Comparison of ENCODE assay signal across 1 cellular context in the genomic region with DNA sequence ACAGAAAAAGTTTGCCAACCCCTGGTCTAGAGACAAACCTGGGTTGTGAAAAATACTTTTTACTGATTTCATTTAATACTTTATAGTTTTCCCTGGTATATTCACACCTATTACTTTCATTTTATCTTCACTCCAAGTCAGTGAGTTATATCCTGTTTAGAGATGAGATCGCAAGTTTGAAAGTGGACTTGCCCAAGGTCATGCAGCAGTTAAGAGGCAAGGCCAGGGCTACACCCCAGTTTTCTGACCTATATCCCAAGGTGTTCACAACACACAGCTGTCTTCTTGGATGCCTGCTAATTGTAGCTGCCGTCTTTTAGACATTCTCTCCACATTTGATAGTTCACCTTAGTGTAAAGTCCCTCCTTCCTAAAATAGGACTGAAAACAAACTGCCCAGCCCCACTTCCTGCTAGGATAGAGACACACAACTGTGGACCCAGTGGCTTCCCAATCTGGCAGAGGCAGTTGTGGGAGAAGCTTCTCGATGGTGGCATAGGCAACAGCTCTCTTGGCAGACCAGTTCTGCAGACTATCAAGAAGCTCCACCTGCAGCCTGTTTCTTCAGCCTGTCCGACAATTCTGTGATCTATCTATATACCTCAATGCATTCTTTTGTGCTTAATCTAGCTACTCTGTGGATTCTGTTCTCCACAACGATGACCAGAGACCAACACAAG.
TF ChIP-seq lines count a peak whose summit lies in the region.

No MANE protein-coding gene starts in this region.

TF ChIP-seq in HEK293, 187 proteins besides CTCF, POLR2A, EP300 and RAD21 (continued from another document):
- TF ChIP-seq, protein P1, sequence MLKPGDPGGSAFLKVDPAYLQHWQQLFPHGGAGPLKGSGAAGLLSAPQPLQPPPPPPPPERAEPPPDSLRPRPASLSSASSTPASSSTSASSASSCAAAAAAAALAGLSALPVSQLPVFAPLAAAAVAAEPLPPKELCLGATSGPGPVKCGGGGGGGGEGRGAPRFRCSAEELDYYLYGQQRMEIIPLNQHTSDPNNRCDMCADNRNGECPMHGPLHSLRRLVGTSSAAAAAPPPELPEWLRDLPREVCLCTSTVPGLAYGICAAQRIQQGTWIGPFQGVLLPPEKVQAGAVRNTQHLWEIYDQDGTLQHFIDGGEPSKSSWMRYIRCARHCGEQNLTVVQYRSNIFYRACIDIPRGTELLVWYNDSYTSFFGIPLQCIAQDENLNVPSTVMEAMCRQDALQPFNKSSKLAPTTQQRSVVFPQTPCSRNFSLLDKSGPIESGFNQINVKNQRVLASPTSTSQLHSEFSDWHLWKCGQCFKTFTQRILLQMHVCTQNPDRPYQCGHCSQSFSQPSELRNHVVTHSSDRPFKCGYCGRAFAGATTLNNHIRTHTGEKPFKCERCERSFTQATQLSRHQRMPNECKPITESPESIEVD (tag by site-specific recombination; IDR thresholded peaks at IDR 0.05) = no peak
- TF ChIP-seq ZBTB7A (tag by site-specific recombination; IDR thresholded peaks at IDR 0.05; ENCODE audit: low read depth) (no peak), ZNF350 (tag by site-specific recombination; IDR thresholded peaks at IDR 0.05) (no peak)
- TF ChIP-seq, protein P2, sequence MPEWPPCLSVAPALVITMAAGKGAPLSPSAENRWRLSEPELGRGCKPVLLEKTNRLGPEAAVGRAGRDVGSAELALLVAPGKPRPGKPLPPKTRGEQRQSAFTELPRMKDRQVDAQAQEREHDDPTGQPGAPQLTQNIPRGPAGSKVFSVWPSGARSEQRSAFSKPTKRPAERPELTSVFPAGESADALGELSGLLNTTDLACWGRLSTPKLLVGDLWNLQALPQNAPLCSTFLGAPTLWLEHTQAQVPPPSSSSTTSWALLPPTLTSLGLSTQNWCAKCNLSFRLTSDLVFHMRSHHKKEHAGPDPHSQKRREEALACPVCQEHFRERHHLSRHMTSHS (tag by site-specific recombination; IDR thresholded peaks at IDR 0.05) = no peak
TF ChIP-seq in HEK293: peak in this region for 1.
